ENCODE assay signal across 8 cellular contexts in genomic region chr16:14910833-14911629, GRCh38. TPM values are rescaled to one million over a fixed set of nuclear protein-coding genes. Genes with fewer than 3 reads are reported as not detected.
DNase-seq lines count a peak whose midpoint lies in the region; ATAC-seq, FAIRE-seq and TF ChIP-seq lines count a peak whose summit lies in the region.
"Not testable (repeated sequence)": the region's sequence is repeated elsewhere in the genome, so short reads cannot be mapped to it uniquely, and the experiment has no call there.

No MANE protein-coding gene starts in this region.

- H3K9me3 ChIP-seq in A549, right lobe of liver: not testable (repeated sequence)

- H3K27ac Mint-ChIP-seq in activated CD8-positive, alpha-beta T cell treated with anti-CD3 and anti-CD28 coated beads for 36 hours; stimulated activated effector memory CD8-positive, alpha-beta T cell treated with anti-CD3 and anti-CD28 coated beads, Interleukin-12 subunit alpha, Interleukin-12 subunit beta, amount 100 ng/mL, for 72 hours: not testable (repeated sequence)

- not testable (repeated sequence) for H3K27me3 Mint-ChIP-seq in activated CD8-positive, alpha-beta T cell treated with anti-CD3 and anti-CD28 coated beads for 36 hours

- H3K4me2 ChIP-seq in A549: not testable (repeated sequence)

- DNase-seq in A549 (ENCODE audit: low read depth in 1 of 2, low spot score in 1 of 2); activated CD8-positive, alpha-beta T cell treated with anti-CD3 and anti-CD28 coated beads for 36 hours; right lobe of liver; stimulated activated effector memory CD8-positive, alpha-beta T cell treated with anti-CD3 and anti-CD28 coated beads, Interleukin-12 subunit alpha, Interleukin-12 subunit beta, amount 100 ng/mL, for 72 hours (ENCODE audit: low spot score in 2 of 2): not testable (repeated sequence)

- not testable (repeated sequence) for H3K9me3 Mint-ChIP-seq in activated CD8-positive, alpha-beta T cell treated with anti-CD3 and anti-CD28 coated beads for 36 hours; stimulated activated effector memory CD8-positive, alpha-beta T cell treated with anti-CD3 and anti-CD28 coated beads, Interleukin-12 subunit alpha, Interleukin-12 subunit beta, amount 100 ng/mL, for 72 hours

- CTCF ChIA-PET in A549 (lab: Yijun Ruan, JAX); activated CD8-positive, alpha-beta T cell treated with anti-CD3 and anti-CD28 coated beads for 36 hours (lab: Charles Lee): not testable (repeated sequence)

- not testable (repeated sequence) for H3K4me1 Mint-ChIP-seq in activated CD8-positive, alpha-beta T cell treated with anti-CD3 and anti-CD28 coated beads for 36 hours (ENCODE audit: low read depth); stimulated activated effector memory CD8-positive, alpha-beta T cell treated with anti-CD3 and anti-CD28 coated beads, Interleukin-12 subunit alpha, Interleukin-12 subunit beta, amount 100 ng/mL, for 72 hours

- not testable (repeated sequence) for H3K36me3 Mint-ChIP-seq in activated CD8-positive, alpha-beta T cell treated with anti-CD3 and anti-CD28 coated beads for 36 hours (ENCODE audit: low read depth); stimulated activated effector memory CD8-positive, alpha-beta T cell treated with anti-CD3 and anti-CD28 coated beads, Interleukin-12 subunit alpha, Interleukin-12 subunit beta, amount 100 ng/mL, for 72 hours

- not testable (repeated sequence) for TF ChIP-seq EP300 in A549 (IDR thresholded peaks at IDR 0.05)

- H3K27me3 ChIP-seq in right lobe of liver: not testable (repeated sequence)

- not testable (repeated sequence) for H3K27ac ChIP-seq in A549, right lobe of liver

- not testable (repeated sequence) for TF ChIP-seq POLR2A in A549 (IDR thresholded peaks at IDR 0.05; ENCODE audit: low read length); right lobe of liver (IDR thresholded peaks at IDR 0.05)

- intact Hi-C loops in activated CD8-positive, alpha-beta T cell treated with anti-CD3 and anti-CD28 coated beads for 36 hours (cut with micrococcal nuclease); right lobe of liver (cut with DNase I): not testable (repeated sequence)

- not testable (repeated sequence) for H3K4me1 ChIP-seq in A549, right lobe of liver

- POLR2A ChIA-PET in A549 (lab: Yijun Ruan, JAX); activated CD8-positive, alpha-beta T cell treated with anti-CD3 and anti-CD28 coated beads for 36 hours (lab: Charles Lee): not testable (repeated sequence)

- no CpG with 5 or more reads among the region's 85 CpGs for WGBS in A549 (ENCODE audit: missing lambda C conversion rate)
- WGBS in right lobe of liver (ENCODE audit: insufficient coverage, low coverage, low lambda C conversion rate, missing lambda C conversion rate): no CpG with 5 or more reads among the region's 85 CpGs

- TF ChIP-seq CTCF in A549 (IDR thresholded peaks at IDR 0.05); activated CD8-positive, alpha-beta T cell treated with anti-CD3 and anti-CD28 coated beads for 36 hours (IDR thresholded peaks at IDR 0.05); right lobe of liver (IDR thresholded peaks at IDR 0.05): not testable (repeated sequence)

- ATAC-seq in A549 (peak; percentile 93 to 100), GM19452 (IDR thresholded peaks at IDR 0.05; ENCODE audit: unreplicated experiment) (peak; percentile 64), HG02678 (IDR thresholded peaks at IDR 0.05; ENCODE audit: unreplicated experiment) (peak; percentile 64), HG03521 (IDR thresholded peaks at IDR 0.05; ENCODE audit: unreplicated experiment) (peak; percentile 97), esophagus mucosa (peak; percentile 90), right lobe of liver (peak; percentile 93 to 97 (median 96))
- peak; percentile 86 for ATAC-seq in activated CD8-positive, alpha-beta T cell treated with anti-CD3 and anti-CD28 coated beads for 36 hours
- peak; percentile 83 for ATAC-seq in stimulated activated effector memory CD8-positive, alpha-beta T cell treated with anti-CD3 and anti-CD28 coated beads, Interleukin-12 subunit alpha, Interleukin-12 subunit beta, amount 100 ng/mL, for 72 hours

- H3K4me3 Mint-ChIP-seq in activated CD8-positive, alpha-beta T cell treated with anti-CD3 and anti-CD28 coated beads for 36 hours; stimulated activated effector memory CD8-positive, alpha-beta T cell treated with anti-CD3 and anti-CD28 coated beads, Interleukin-12 subunit alpha, Interleukin-12 subunit beta, amount 100 ng/mL, for 72 hours: not testable (repeated sequence)

- not testable (repeated sequence) for FAIRE-seq in A549 (lab: Jason Lieb, UNC)

- not testable (repeated sequence) for TF ChIP-seq RAD21 in A549 (conservative IDR thresholded peaks at IDR 0.05 in 1 of 2, IDR thresholded peaks at IDR 0.05 in 1 of 2)

- not testable (repeated sequence) for H3K4me3 ChIP-seq in A549, right lobe of liver

- not testable (repeated sequence) for H3K36me3 ChIP-seq in right lobe of liver

RNA-seq across cellular contexts. Expression of gene NPIPA1, which starts 26.2 kb away (rescaled TPM):
- 55.6 and 62.7 TPM in 2 replicates for polyA plus RNA-seq in A549 (2011; rRNA removed)
- polyA plus RNA-seq in A549 (2012; cell fraction: cytosol; rRNA removed): 45.4 and 59.4 TPM in 2 replicates
- 191 and 201 TPM in 2 replicates for polyA plus RNA-seq in A549 (2012; cell fraction: nucleus; rRNA removed)
- 55.4 to 61.2 TPM (median 59.9 TPM) in 3 replicates for polyA plus RNA-seq in A549 (2017; fragmentation: RNase III; extraction: RNeasy Plus Mini Kit Qiagen cat#74134 plus additional on column Dnase treatment)
- 11.1 and 16.3 TPM in 2 replicates for polyA minus RNA-seq in A549 (2011; rRNA and poly(A)+ RNA removed)
- 10 to 100 TPM; 76.9 to 77.3 TPM for total RNA-seq in activated CD8-positive, alpha-beta T cell treated with anti-CD3 and anti-CD28 coated beads for 36 hours
- total RNA-seq in esophagus mucosa: 29.5 TPM
- total RNA-seq in right lobe of liver: 10 to 100 TPM; 14.0 to 48.3 (median 33.6) TPM
